9 cellular contexts compared by ENCODE assay signal in genomic region chr20:24480523-24480922, GRCh38. TPM values are rescaled to one million over a fixed set of nuclear protein-coding genes. Genes with fewer than 3 reads are reported as not detected.
"Had no signal": no experiment of that assay in that cellular context is flagged by ENCODE, and none has a peak within 500 bp of the region (broad histone marks: within the 10 kb centered on the region; RNA-seq: fewer than 3 reads in every experiment).

No MANE protein-coding gene starts in this region.

- ATAC-seq: GM12878 had no signal

- DNase-seq: GDM1, GF-D8 had no signal

- H3K4me3 ChIP-seq: GM12878 had no signal

- FAIRE-seq: G401.6, GM12878, GM12891, GM12892, GM18507, GM19239 had no signal

RNA-seq across cellular contexts. Expression of gene SYNDIG1, which starts 11.1 kb away (rescaled TPM):
- total RNA-seq: G401, GM12878 had no signal
- polyA plus RNA-seq: GM12878 had no signal
